Comparison of ENCODE assay signal across 30 cellular contexts in genomic region chr1:33358771-33359503, GRCh38. TPM values are rescaled to one million over a fixed set of nuclear protein-coding genes. Genes with fewer than 3 reads are reported as not detected.
DNase-seq lines count a peak whose midpoint lies in the region; ATAC-seq and TF ChIP-seq lines count a peak whose summit lies in the region.
"Had no signal": no experiment of that assay in that cellular context is flagged by ENCODE, and none has a peak within 500 bp of the region (broad histone marks: within the 10 kb centered on the region; RNA-seq: fewer than 3 reads in every experiment).

No MANE protein-coding gene starts in this region.

- peaks cover 74% of the 10 kb centered on the region for H3K4me1 Mint-ChIP-seq in nephron progenitor cell

- H3K27me3 Mint-ChIP-seq in nephron progenitor cell (ENCODE audit: low read depth, poor library complexity) = peaks cover 7% of the 10 kb centered on the region
- H3K27me3 Mint-ChIP-seq: activated CD4-positive, alpha-beta T cell treated with anti-CD3 and anti-CD28 coated beads, Interleukin-2, amount 10 ng/mL, durations not matched to agents 7 days and 5 days; dendritic cell treated with granulocyte-macrophage colony-stimulating factor and Interleukin-4, amounts not matched to agents 40 ng/mL and 50 ng/mL, for 4 days; natural killer cell treated with Interleukin-12 subunit alpha and Interleukin-12 subunit beta and Interleukin-15 and Interleukin-18, amount 100 ng/mL, for 72 hours had no signal

- peak; percentile 54; the same call in 2 of the 3 replicates for ATAC-seq in RWPE2 (ENCODE audit: low read depth)
- no peak for ATAC-seq in HG03135 (IDR thresholded peaks at IDR 0.05; ENCODE audit: unreplicated experiment)
- ATAC-seq: activated T-cell treated with anti-CD3 and anti-CD28 coated beads, Interleukin-2, amount 50 U/mL, for 4 hours; HCT116; left ventricle myocardium superior; mucosa of descending colon; natural killer cell treated with Interleukin-12 subunit alpha and Interleukin-12 subunit beta and Interleukin-15 and Interleukin-18, amount 100 ng/mL, for 72 hours; pancreas; upper lobe of right lung; WTC11 had no signal

- WGBS in ectodermal cell, 2 experiments = 89 to 93% methylated on average over 3 of the region's 3 CpGs

- H3K27me3 ChIP-seq in RWPE2 (ENCODE audit: insufficient read depth, poor library complexity, severe bottlenecking) (no peaks in the 10 kb centered on the region), ectodermal cell (ENCODE audit: control insufficient read depth, insufficient read depth, low read length, poor library complexity, severe bottlenecking) (no peaks in the 10 kb centered on the region)
- H3K27me3 ChIP-seq: BLaER1 treated with 17β-estradiol and CSF1 and Interleukin-3, amounts not matched to agents 10 nM and 100 nM; pancreas; right atrium auricular region; spleen; upper lobe of right lung had no signal

- no peak overlapping the region for H3K4me3 Mint-ChIP-seq in nephron progenitor cell
- H3K4me3 Mint-ChIP-seq: activated CD4-positive, alpha-beta T cell treated with anti-CD3 and anti-CD28 coated beads, Interleukin-2, amount 10 ng/mL, durations not matched to agents 7 days and 5 days; activated naive CD4-positive, alpha-beta T cell treated with anti-CD3 and anti-CD28 coated beads for 36 hours; activated T-cell treated with anti-CD3 and anti-CD28 coated beads, Interleukin-2, amount 50 U/mL, for 4 hours; dendritic cell treated with granulocyte-macrophage colony-stimulating factor and Interleukin-4, amounts not matched to agents 40 ng/mL and 50 ng/mL, for 4 days; natural killer cell treated with Interleukin-12 subunit alpha and Interleukin-12 subunit beta and Interleukin-15 and Interleukin-18, amount 100 ng/mL, for 72 hours; WTC11 had no signal

- H3K36me3 Mint-ChIP-seq in nephron progenitor cell (ENCODE audit: low read depth) = peaks cover 70% of the 10 kb centered on the region
- H3K36me3 Mint-ChIP-seq: natural killer cell treated with Interleukin-12 subunit alpha and Interleukin-12 subunit beta and Interleukin-15 and Interleukin-18, amount 100 ng/mL, for 72 hours; WTC11 had no signal

- peak overlapping the region; percentile 73 for H3K27ac Mint-ChIP-seq in nephron progenitor cell
- H3K27ac Mint-ChIP-seq: activated CD4-positive, alpha-beta T cell treated with anti-CD3 and anti-CD28 coated beads, Interleukin-2, amount 10 ng/mL, durations not matched to agents 7 days and 5 days; activated naive CD4-positive, alpha-beta T cell treated with anti-CD3 and anti-CD28 coated beads for 36 hours; dendritic cell treated with granulocyte-macrophage colony-stimulating factor and Interleukin-4, amounts not matched to agents 40 ng/mL and 50 ng/mL, for 4 days; natural killer cell treated with Interleukin-12 subunit alpha and Interleukin-12 subunit beta and Interleukin-15 and Interleukin-18, amount 100 ng/mL, for 72 hours; WTC11 had no signal

- no peak for TF ChIP-seq CTCF in RWPE2 (IDR thresholded peaks at IDR 0.05; ENCODE audit: poor library complexity, severe bottlenecking)
- no peak for TF ChIP-seq CTCF in nephron progenitor cell (IDR thresholded peaks at IDR 0.05)

- H3K4me3 ChIP-seq in RWPE2 (ENCODE audit: severe bottlenecking) = no peak overlapping the region
- no peak overlapping the region for H3K4me3 ChIP-seq in ectodermal cell (ENCODE audit: insufficient read depth, low read depth, low read length)
- H3K4me3 ChIP-seq: BLaER1 treated with 17β-estradiol and CSF1 and Interleukin-3, amounts not matched to agents 10 nM and 100 nM; mucosa of descending colon; pancreas; right atrium auricular region; spleen; upper lobe of right lung had no signal

- H3K9me3 ChIP-seq in RWPE2 (ENCODE audit: severe bottlenecking) (no peaks in the 10 kb centered on the region), ectodermal cell (ENCODE audit: control insufficient read depth, low read length) (no peaks in the 10 kb centered on the region)
- H3K9me3 ChIP-seq: mucosa of descending colon, pancreas, right atrium auricular region, spleen, upper lobe of right lung had no signal

- no peaks in the 10 kb centered on the region for H3K9me3 Mint-ChIP-seq in nephron progenitor cell
- H3K9me3 Mint-ChIP-seq: activated CD4-positive, alpha-beta T cell treated with anti-CD3 and anti-CD28 coated beads, Interleukin-2, amount 10 ng/mL, durations not matched to agents 7 days and 5 days; activated naive CD4-positive, alpha-beta T cell treated with anti-CD3 and anti-CD28 coated beads for 36 hours; activated T-cell treated with anti-CD3 and anti-CD28 coated beads, Interleukin-2, amount 50 U/mL, for 4 hours; dendritic cell treated with granulocyte-macrophage colony-stimulating factor and Interleukin-4, amounts not matched to agents 40 ng/mL and 50 ng/mL, for 4 days; natural killer cell treated with Interleukin-12 subunit alpha and Interleukin-12 subunit beta and Interleukin-15 and Interleukin-18, amount 100 ng/mL, for 72 hours had no signal

- DNase-seq in ELR (ENCODE audit: low read depth) = peak; percentile 58
- DNase-seq in RWPE2 (ENCODE audit: low spot score) = no peak
- DNase-seq in nephron progenitor cell = no peak
- DNase-seq in LoVo (ENCODE audit: low spot score) = no peak
- no peak for DNase-seq in NCI-H774 (lab: John Stamatoyannopoulos, UW)
- DNase-seq: activated CD4-positive, alpha-beta T cell treated with anti-CD3 and anti-CD28 coated beads, Interleukin-2, amount 10 ng/mL, durations not matched to agents 7 days and 5 days; activated naive CD4-positive, alpha-beta T cell treated with anti-CD3 and anti-CD28 coated beads for 36 hours; activated T-cell treated with anti-CD3 and anti-CD28 coated beads, Interleukin-2, amount 50 U/mL, for 4 hours; COR-L47; DND-41; KBM-7; left ventricle myocardium superior; MM.1S; mucosa of descending colon; NCI-H1417 treated with DMSO at 0.1 percent for 48 hours; NCI-H2081 treated with DMSO at 0.1 percent for 48 hours; pancreas; SHP77; spleen; upper lobe of right lung had no signal

- H3K27ac ChIP-seq in RWPE2 (ENCODE audit: poor library complexity, severe bottlenecking) (no peak overlapping the region), ectodermal cell (ENCODE audit: insufficient read depth, low read depth, low read length, poor library complexity, severe bottlenecking) (peak overlapping the region; percentile 65)
- H3K27ac ChIP-seq: BLaER1 treated with 17β-estradiol and CSF1 and Interleukin-3, amounts not matched to agents 10 nM and 100 nM; pancreas; right atrium auricular region; spleen; upper lobe of right lung had no signal

- H3K36me3 ChIP-seq in RWPE2 (ENCODE audit: low read depth) (peaks cover 9% of the 10 kb centered on the region; the same call in 1 of the 2 replicates), ectodermal cell (ENCODE audit: control insufficient read depth, insufficient read depth, low read length) (no peaks in the 10 kb centered on the region)
- H3K36me3 ChIP-seq: pancreas, right atrium auricular region, upper lobe of right lung had no signal

- H3K4me1 ChIP-seq in RWPE2 (ENCODE audit: insufficient read depth, poor library complexity, severe bottlenecking) (peaks cover 4% of the 10 kb centered on the region), ectodermal cell (ENCODE audit: control insufficient read depth, insufficient read depth, low read length) (peaks cover 54% of the 10 kb centered on the region)

RNA-seq across cellular contexts. Expression of gene A3GALT2, which starts 38.0 kb away (rescaled TPM):
- not detected for polyA plus RNA-seq in ectodermal cell (2013, experiment 1 of 4)
- not detected for polyA plus RNA-seq in ectodermal cell (2013, experiment 2 of 4)
- not detected for polyA plus RNA-seq in ectodermal cell (2013, experiment 3 of 4)
- not detected for polyA plus RNA-seq in ectodermal cell (2013, experiment 4 of 4)
- polyA plus RNA-seq: AG04450, fibroblast of lung had no signal
